In the genomic region with DNA sequence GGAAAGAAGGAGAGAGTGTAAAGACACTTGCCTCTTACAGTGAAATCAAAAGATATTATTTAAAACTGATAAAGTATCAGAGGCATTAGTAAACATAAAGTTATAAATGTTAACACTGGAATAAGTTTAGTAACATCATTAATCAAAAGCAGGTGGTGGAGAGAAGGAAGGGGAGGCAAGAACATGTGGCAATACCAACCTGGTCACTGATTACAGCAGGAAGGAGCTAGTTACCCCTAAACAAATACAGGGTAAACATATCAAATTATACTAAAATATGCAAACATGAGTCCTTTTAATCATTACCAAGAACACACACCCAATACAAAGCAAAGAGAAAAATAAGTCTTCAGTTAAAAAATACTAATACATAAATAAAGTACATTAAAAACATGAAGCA, we compare ENCODE assay signal across 13 cellular contexts. TPM values are rescaled to one million over a fixed set of nuclear protein-coding genes. Genes with fewer than 3 reads are reported as not detected.
"Had no signal": no experiment of that assay in that cellular context is flagged by ENCODE, and none has a peak within 500 bp of the region (broad histone marks: within the 10 kb centered on the region; RNA-seq: fewer than 3 reads in every experiment).

No MANE protein-coding gene starts in this region.

RNA-seq across cellular contexts. Expression of a gene that starts 43.5 kb away (rescaled TPM):
- total RNA-seq: activated B cell treated with CpG ODN at 0.5 μM for 24 hours; activated CD4-positive, alpha-beta memory T cell treated with anti-CD3 and anti-CD28 coated beads for 36 hours; activated CD4-positive, alpha-beta memory T cell treated with anti-CD3 and anti-CD28 coated beads, Interleukin-2, amount 10 ng/mL, durations not matched to agents 7 days and 5 days; activated CD4-positive, alpha-beta T cell treated with anti-CD3 and anti-CD28 coated beads for 36 hours; activated CD4-positive, alpha-beta T cell treated with anti-CD3 and anti-CD28 coated beads, Interleukin-2, amount 10 ng/mL, durations not matched to agents 24 days and 14 days; activated CD4-positive, alpha-beta T cell treated with anti-CD3 and anti-CD28 coated beads, Interleukin-2, amount 10 ng/mL, durations not matched to agents 7 days and 5 days; activated CD8-positive, alpha-beta memory T cell treated with anti-CD3 and anti-CD28 coated beads for 36 hours; activated CD8-positive, alpha-beta memory T cell treated with anti-CD3 and anti-CD28 coated beads, Interleukin-2, amount 10 ng/mL, durations not matched to agents 7 days and 5 days; activated CD8-positive, alpha-beta T cell treated with anti-CD3 and anti-CD28 coated beads for 36 hours; activated CD8-positive, alpha-beta T cell treated with anti-CD3 and anti-CD28 coated beads, Interleukin-2, amount 10 ng/mL, durations not matched to agents 7 days and 5 days; T-helper 1 cell treated with Interleukin-12 subunit alpha and Interleukin-12 subunit beta and Interleukin-4 antibody, amounts not matched to agents 30 ng/mL and 1 ng/mL, for 36 hours; T-helper 17 cell; T-helper 2 cell treated with Interferon-gamma antibody and Interleukin-4, amounts not matched to agents 100 ng/mL and 5 ng/mL, for 36 hours had no signal
